In the genomic region with DNA sequence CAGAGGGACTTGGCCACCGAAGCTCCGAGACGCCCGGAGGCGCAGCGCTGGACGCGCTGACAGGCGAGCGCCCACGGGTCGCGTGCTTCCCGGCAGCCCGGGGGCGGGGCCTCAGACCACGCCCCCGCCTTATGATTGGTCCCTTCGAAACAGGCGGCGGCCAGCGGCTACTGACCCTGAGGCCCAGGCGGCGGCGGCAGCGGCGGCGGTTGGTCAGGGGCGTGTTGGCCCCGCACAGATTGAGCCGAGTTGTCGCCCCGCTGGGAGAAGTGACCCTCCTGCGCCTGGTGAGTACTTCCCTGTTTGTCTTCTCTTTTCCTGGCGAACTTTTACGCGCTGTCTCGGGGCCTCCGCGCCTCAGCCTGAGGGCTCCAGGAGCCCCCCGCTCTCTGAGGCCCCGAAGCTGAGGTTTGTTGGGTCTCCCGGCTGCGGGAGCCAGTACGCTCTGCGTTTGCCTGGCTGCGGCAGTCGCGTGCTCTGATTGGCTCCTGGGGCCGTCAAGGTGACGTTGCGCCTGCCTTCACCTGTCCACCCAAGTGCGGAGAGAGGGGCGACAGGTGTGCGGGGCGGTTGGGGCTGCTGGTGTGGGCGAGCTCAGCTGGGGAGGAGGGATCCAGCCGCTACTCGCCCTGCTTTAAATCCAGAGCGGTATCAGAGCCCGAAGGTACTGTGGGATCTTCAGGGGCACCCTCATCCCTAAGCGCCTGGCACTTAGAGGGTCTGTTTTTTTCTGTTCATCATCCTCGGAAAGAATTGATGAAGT, we compare ENCODE assay signal across 1 cellular context.
TF ChIP-seq lines count a peak whose summit lies in the region.

A gene (plus strand): TSS at position 186 of the 763 bp plus-strand sequence. CDS start 21,221 bp downstream, outside the sequence.

TF ChIP-seq in HepG2, 621 proteins besides CTCF, POLR2A, EP300 and RAD21 (continued from another document and continues in another):
- TF ChIP-seq, protein P1, sequence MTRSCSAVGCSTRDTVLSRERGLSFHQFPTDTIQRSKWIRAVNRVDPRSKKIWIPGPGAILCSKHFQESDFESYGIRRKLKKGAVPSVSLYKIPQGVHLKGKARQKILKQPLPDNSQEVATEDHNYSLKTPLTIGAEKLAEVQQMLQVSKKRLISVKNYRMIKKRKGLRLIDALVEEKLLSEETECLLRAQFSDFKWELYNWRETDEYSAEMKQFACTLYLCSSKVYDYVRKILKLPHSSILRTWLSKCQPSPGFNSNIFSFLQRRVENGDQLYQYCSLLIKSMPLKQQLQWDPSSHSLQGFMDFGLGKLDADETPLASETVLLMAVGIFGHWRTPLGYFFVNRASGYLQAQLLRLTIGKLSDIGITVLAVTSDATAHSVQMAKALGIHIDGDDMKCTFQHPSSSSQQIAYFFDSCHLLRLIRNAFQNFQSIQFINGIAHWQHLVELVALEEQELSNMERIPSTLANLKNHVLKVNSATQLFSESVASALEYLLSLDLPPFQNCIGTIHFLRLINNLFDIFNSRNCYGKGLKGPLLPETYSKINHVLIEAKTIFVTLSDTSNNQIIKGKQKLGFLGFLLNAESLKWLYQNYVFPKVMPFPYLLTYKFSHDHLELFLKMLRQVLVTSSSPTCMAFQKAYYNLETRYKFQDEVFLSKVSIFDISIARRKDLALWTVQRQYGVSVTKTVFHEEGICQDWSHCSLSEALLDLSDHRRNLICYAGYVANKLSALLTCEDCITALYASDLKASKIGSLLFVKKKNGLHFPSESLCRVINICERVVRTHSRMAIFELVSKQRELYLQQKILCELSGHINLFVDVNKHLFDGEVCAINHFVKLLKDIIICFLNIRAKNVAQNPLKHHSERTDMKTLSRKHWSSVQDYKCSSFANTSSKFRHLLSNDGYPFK (CRISPR knock-in tag; IDR thresholded peaks at IDR 0.05; ENCODE audit: borderline replicate concordance), result peak; percentile 51; the same call in 1 of the 2 replicates
- TF ChIP-seq ZNF431 (CRISPR knock-in tag; IDR thresholded peaks at IDR 0.05; ENCODE audit: borderline replicate concordance, low read depth), result peak; percentile 77; the same call in 1 of the 2 replicates
- TF ChIP-seq LCORL (IDR thresholded peaks at IDR 0.05), result no peak
- peak; percentile 73 for TF ChIP-seq LCORL (CRISPR knock-in tag; IDR thresholded peaks at IDR 0.05)
- TF ChIP-seq GABPA (IDR thresholded peaks at IDR 0.05; ENCODE audit: low read depth, low read length), result no peak
- TF ChIP-seq GABPA (CRISPR knock-in tag; IDR thresholded peaks at IDR 0.05; ENCODE audit: low read depth), result no peak
- TF ChIP-seq ZFP41 (CRISPR knock-in tag; IDR thresholded peaks at IDR 0.05; ENCODE audit: borderline replicate concordance), result no peak
- TF ChIP-seq, protein P2, sequence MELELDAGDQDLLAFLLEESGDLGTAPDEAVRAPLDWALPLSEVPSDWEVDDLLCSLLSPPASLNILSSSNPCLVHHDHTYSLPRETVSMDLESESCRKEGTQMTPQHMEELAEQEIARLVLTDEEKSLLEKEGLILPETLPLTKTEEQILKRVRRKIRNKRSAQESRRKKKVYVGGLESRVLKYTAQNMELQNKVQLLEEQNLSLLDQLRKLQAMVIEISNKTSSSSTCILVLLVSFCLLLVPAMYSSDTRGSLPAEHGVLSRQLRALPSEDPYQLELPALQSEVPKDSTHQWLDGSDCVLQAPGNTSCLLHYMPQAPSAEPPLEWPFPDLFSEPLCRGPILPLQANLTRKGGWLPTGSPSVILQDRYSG (CRISPR knock-in tag; IDR thresholded peaks at IDR 0.05), result no peak; the same call in 1 of the 2 replicates
- TF ChIP-seq, protein P3, sequence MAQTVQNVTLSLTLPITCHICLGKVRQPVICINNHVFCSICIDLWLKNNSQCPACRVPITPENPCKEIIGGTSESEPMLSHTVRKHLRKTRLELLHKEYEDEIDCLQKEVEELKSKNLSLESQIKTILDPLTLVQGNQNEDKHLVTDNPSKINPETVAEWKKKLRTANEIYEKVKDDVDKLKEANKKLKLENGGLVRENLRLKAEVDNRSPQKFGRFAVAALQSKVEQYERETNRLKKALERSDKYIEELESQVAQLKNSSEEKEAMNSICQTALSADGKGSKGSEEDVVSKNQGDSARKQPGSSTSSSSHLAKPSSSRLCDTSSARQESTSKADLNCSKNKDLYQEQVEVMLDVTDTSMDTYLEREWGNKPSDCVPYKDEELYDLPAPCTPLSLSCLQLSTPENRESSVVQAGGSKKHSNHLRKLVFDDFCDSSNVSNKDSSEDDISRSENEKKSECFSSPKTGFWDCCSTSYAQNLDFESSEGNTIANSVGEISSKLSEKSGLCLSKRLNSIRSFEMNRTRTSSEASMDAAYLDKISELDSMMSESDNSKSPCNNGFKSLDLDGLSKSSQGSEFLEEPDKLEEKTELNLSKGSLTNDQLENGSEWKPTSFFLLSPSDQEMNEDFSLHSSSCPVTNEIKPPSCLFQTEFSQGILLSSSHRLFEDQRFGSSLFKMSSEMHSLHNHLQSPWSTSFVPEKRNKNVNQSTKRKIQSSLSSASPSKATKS (CRISPR knock-in tag; IDR thresholded peaks at IDR 0.05), result no peak
- TF ChIP-seq RXRB (CRISPR knock-in tag; IDR thresholded peaks at IDR 0.05; ENCODE audit: borderline replicate concordance), result peak; percentile 70; the same call in 1 of the 2 replicates
- TF ChIP-seq YEATS2 (CRISPR knock-in tag; IDR thresholded peaks at IDR 0.05; ENCODE audit: borderline replicate concordance), result peak; percentile 65; the same call in 1 of the 2 replicates
- peak; percentile 88; the same call in 1 of the 2 replicates for TF ChIP-seq NFATC3 (CRISPR knock-in tag; IDR thresholded peaks at IDR 0.05)
- TF ChIP-seq SAFB2 (CRISPR knock-in tag; IDR thresholded peaks at IDR 0.05; ENCODE audit: borderline replicate concordance, low read depth), result peak; percentile 45; the same call in 1 of the 2 replicates
- peak; percentile 87 for TF ChIP-seq ARNTL (CRISPR knock-in tag; IDR thresholded peaks at IDR 0.05)
- TF ChIP-seq, protein P4, sequence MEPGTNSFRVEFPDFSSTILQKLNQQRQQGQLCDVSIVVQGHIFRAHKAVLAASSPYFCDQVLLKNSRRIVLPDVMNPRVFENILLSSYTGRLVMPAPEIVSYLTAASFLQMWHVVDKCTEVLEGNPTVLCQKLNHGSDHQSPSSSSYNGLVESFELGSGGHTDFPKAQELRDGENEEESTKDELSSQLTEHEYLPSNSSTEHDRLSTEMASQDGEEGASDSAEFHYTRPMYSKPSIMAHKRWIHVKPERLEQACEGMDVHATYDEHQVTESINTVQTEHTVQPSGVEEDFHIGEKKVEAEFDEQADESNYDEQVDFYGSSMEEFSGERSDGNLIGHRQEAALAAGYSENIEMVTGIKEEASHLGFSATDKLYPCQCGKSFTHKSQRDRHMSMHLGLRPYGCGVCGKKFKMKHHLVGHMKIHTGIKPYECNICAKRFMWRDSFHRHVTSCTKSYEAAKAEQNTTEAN (CRISPR knock-in tag; conservative IDR thresholded peaks at IDR 0.05), result no peak
- TF ChIP-seq AKAP8 (CRISPR knock-in tag; IDR thresholded peaks at IDR 0.05), result peak; percentile 38; the same call in 1 of the 2 replicates
- TF ChIP-seq, protein P5, sequence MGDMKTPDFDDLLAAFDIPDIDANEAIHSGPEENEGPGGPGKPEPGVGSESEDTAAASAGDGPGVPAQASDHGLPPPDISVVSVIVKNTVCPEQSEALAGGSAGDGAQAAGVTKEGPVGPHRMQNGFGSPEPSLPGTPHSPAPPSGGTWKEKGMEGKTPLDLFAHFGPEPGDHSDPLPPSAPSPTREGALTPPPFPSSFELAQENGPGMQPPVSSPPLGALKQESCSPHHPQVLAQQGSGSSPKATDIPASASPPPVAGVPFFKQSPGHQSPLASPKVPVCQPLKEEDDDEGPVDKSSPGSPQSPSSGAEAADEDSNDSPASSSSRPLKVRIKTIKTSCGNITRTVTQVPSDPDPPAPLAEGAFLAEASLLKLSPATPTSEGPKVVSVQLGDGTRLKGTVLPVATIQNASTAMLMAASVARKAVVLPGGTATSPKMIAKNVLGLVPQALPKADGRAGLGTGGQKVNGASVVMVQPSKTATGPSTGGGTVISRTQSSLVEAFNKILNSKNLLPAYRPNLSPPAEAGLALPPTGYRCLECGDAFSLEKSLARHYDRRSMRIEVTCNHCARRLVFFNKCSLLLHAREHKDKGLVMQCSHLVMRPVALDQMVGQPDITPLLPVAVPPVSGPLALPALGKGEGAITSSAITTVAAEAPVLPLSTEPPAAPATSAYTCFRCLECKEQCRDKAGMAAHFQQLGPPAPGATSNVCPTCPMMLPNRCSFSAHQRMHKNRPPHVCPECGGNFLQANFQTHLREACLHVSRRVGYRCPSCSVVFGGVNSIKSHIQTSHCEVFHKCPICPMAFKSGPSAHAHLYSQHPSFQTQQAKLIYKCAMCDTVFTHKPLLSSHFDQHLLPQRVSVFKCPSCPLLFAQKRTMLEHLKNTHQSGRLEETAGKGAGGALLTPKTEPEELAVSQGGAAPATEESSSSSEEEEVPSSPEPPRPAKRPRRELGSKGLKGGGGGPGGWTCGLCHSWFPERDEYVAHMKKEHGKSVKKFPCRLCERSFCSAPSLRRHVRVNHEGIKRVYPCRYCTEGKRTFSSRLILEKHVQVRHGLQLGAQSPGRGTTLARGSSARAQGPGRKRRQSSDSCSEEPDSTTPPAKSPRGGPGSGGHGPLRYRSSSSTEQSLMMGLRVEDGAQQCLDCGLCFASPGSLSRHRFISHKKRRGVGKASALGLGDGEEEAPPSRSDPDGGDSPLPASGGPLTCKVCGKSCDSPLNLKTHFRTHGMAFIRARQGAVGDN (CRISPR knock-in tag; IDR thresholded peaks at IDR 0.05), result peak; percentile 98
- TF ChIP-seq ZNF263 (CRISPR knock-in tag; IDR thresholded peaks at IDR 0.05), result peak; percentile 70; the same call in 1 of the 2 replicates
- no peak for TF ChIP-seq ZNF562 (CRISPR knock-in tag; IDR thresholded peaks at IDR 0.05; ENCODE audit: borderline replicate concordance)
- no peak for TF ChIP-seq HDAC6 (IDR thresholded peaks at IDR 0.05; ENCODE audit: low read depth, low read length)
- TF ChIP-seq TAF15 (IDR thresholded peaks at IDR 0.05; ENCODE audit: low read depth, low read length, poor library complexity, severe bottlenecking), result peak; percentile 41
- TF ChIP-seq, protein P6, sequence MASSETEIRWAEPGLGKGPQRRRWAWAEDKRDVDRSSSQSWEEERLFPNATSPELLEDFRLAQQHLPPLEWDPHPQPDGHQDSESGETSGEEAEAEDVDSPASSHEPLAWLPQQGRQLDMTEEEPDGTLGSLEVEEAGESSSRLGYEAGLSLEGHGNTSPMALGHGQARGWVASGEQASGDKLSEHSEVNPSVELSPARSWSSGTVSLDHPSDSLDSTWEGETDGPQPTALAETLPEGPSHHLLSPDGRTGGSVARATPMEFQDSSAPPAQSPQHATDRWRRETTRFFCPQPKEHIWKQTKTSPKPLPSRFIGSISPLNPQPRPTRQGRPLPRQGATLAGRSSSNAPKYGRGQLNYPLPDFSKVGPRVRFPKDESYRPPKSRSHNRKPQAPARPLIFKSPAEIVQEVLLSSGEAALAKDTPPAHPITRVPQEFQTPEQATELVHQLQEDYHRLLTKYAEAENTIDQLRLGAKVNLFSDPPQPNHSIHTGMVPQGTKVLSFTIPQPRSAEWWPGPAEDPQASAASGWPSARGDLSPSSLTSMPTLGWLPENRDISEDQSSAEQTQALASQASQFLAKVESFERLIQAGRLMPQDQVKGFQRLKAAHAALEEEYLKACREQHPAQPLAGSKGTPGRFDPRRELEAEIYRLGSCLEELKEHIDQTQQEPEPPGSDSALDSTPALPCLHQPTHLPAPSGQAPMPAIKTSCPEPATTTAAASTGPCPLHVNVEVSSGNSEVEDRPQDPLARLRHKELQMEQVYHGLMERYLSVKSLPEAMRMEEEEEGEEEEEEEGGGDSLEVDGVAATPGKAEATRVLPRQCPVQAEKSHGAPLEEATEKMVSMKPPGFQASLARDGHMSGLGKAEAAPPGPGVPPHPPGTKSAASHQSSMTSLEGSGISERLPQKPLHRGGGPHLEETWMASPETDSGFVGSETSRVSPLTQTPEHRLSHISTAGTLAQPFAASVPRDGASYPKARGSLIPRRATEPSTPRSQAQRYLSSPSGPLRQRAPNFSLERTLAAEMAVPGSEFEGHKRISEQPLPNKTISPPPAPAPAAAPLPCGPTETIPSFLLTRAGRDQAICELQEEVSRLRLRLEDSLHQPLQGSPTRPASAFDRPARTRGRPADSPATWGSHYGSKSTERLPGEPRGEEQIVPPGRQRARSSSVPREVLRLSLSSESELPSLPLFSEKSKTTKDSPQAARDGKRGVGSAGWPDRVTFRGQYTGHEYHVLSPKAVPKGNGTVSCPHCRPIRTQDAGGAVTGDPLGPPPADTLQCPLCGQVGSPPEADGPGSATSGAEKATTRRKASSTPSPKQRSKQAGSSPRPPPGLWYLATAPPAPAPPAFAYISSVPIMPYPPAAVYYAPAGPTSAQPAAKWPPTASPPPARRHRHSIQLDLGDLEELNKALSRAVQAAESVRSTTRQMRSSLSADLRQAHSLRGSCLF (CRISPR knock-in tag; IDR thresholded peaks at IDR 0.05; ENCODE audit: borderline replicate concordance), result no peak
- TF ChIP-seq, protein P7, sequence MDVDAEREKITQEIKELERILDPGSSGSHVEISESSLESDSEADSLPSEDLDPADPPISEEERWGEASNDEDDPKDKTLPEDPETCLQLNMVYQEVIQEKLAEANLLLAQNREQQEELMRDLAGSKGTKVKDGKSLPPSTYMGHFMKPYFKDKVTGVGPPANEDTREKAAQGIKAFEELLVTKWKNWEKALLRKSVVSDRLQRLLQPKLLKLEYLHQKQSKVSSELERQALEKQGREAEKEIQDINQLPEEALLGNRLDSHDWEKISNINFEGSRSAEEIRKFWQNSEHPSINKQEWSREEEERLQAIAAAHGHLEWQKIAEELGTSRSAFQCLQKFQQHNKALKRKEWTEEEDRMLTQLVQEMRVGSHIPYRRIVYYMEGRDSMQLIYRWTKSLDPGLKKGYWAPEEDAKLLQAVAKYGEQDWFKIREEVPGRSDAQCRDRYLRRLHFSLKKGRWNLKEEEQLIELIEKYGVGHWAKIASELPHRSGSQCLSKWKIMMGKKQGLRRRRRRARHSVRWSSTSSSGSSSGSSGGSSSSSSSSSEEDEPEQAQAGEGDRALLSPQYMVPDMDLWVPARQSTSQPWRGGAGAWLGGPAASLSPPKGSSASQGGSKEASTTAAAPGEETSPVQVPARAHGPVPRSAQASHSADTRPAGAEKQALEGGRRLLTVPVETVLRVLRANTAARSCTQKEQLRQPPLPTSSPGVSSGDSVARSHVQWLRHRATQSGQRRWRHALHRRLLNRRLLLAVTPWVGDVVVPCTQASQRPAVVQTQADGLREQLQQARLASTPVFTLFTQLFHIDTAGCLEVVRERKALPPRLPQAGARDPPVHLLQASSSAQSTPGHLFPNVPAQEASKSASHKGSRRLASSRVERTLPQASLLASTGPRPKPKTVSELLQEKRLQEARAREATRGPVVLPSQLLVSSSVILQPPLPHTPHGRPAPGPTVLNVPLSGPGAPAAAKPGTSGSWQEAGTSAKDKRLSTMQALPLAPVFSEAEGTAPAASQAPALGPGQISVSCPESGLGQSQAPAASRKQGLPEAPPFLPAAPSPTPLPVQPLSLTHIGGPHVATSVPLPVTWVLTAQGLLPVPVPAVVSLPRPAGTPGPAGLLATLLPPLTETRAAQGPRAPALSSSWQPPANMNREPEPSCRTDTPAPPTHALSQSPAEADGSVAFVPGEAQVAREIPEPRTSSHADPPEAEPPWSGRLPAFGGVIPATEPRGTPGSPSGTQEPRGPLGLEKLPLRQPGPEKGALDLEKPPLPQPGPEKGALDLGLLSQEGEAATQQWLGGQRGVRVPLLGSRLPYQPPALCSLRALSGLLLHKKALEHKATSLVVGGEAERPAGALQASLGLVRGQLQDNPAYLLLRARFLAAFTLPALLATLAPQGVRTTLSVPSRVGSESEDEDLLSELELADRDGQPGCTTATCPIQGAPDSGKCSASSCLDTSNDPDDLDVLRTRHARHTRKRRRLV (CRISPR knock-in tag; IDR thresholded peaks at IDR 0.05), result 0 out of 2 replicates have a peak, but pooled peaks have one; percentile 46
- peak; percentile 64 for TF ChIP-seq ELF3 (CRISPR knock-in tag; IDR thresholded peaks at IDR 0.05)
- peak; percentile 80 for TF ChIP-seq REL (CRISPR knock-in tag; conservative IDR thresholded peaks at IDR 0.05)
- no peak for TF ChIP-seq ATM (IDR thresholded peaks at IDR 0.05; ENCODE audit: borderline replicate concordance)
- no peak for TF ChIP-seq ZNF674 (CRISPR knock-in tag; IDR thresholded peaks at IDR 0.05; ENCODE audit: low read depth)
- TF ChIP-seq MEF2D (CRISPR knock-in tag; IDR thresholded peaks at IDR 0.05), result peak; percentile 48; the same call in 1 of the 2 replicates
- TF ChIP-seq ARNT (IDR thresholded peaks at IDR 0.05), result no peak
- TF ChIP-seq RORA (CRISPR knock-in tag; IDR thresholded peaks at IDR 0.05), result no peak
